Comparison of ENCODE assay signal across 1 cellular context in the genomic region with DNA sequence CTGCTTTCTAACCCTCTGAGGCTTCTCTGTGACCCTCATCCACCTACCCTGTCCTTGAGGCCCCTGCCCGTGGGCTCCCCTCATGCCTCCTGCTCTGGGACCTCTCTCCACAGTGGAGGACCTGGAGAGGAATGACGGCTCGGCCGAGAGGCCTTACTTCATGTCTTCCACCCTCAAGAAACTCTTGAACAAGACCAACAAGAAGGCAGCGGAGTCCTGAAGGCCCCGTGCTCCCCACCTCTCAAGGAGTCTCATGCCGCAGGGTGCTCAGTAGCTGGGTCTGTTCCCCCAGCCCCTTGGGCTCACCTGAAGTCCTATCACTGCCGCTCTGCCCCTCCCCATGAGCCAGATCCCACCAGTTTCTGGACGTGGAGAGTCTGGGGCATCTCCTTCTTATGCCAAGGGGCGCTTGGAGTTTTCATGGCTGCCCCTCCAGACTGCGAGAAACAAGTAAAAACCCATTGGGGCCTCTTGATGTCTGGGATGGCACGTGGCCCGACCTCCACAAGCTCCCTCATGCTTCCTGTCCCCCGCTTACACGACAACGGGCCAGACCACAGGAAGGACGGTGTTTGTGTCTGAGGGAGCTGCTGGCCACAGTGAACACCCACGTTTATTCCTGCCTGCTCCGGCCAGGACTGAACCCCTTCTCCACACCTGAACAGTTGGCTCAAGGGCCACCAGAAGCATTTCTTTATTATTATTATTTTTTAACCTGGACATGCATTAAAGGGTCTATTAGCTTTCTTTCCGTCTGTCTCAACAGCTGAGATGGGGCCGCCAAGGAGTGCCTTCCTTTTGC.
TF ChIP-seq lines count a peak whose summit lies in the region.

No MANE protein-coding gene starts in this region.

TF ChIP-seq in HepG2, 621 proteins besides CTCF, POLR2A, EP300 and RAD21:
- no peak for TF ChIP-seq KDM5B (CRISPR knock-in tag; IDR thresholded peaks at IDR 0.05; ENCODE audit: borderline replicate concordance)
- no peak for TF ChIP-seq ZNF232 (CRISPR knock-in tag; IDR thresholded peaks at IDR 0.05; ENCODE audit: borderline replicate concordance)
- no peak for TF ChIP-seq PHF5A (CRISPR knock-in tag; IDR thresholded peaks at IDR 0.05; ENCODE audit: low read depth, unreplicated experiment)
- no peak for TF ChIP-seq ZNF317 (CRISPR knock-in tag; IDR thresholded peaks at IDR 0.05)
- TF ChIP-seq, protein P1, sequence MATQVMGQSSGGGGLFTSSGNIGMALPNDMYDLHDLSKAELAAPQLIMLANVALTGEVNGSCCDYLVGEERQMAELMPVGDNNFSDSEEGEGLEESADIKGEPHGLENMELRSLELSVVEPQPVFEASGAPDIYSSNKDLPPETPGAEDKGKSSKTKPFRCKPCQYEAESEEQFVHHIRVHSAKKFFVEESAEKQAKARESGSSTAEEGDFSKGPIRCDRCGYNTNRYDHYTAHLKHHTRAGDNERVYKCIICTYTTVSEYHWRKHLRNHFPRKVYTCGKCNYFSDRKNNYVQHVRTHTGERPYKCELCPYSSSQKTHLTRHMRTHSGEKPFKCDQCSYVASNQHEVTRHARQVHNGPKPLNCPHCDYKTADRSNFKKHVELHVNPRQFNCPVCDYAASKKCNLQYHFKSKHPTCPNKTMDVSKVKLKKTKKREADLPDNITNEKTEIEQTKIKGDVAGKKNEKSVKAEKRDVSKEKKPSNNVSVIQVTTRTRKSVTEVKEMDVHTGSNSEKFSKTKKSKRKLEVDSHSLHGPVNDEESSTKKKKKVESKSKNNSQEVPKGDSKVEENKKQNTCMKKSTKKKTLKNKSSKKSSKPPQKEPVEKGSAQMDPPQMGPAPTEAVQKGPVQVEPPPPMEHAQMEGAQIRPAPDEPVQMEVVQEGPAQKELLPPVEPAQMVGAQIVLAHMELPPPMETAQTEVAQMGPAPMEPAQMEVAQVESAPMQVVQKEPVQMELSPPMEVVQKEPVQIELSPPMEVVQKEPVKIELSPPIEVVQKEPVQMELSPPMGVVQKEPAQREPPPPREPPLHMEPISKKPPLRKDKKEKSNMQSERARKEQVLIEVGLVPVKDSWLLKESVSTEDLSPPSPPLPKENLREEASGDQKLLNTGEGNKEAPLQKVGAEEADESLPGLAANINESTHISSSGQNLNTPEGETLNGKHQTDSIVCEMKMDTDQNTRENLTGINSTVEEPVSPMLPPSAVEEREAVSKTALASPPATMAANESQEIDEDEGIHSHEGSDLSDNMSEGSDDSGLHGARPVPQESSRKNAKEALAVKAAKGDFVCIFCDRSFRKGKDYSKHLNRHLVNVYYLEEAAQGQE (IDR thresholded peaks at IDR 0.05; ENCODE audit: borderline replicate concordance in 1 of 2, low read depth in 1 of 2, low read length in 2 of 2), result no peak
- no peak for TF ChIP-seq TARDBP (CRISPR knock-in tag; IDR thresholded peaks at IDR 0.05)
- no peak for TF ChIP-seq FOXK2 (IDR thresholded peaks at IDR 0.05)
- TF ChIP-seq ZNF34 (CRISPR knock-in tag; IDR thresholded peaks at IDR 0.05; ENCODE audit: borderline replicate concordance), result no peak
- TF ChIP-seq NR2F6 (IDR thresholded peaks at IDR 0.05), result no peak
- TF ChIP-seq NR2F6 (CRISPR knock-in tag; IDR thresholded peaks at IDR 0.05), result no peak
- no peak for TF ChIP-seq HMG20A (CRISPR knock-in tag; IDR thresholded peaks at IDR 0.05; ENCODE audit: borderline replicate concordance)
- TF ChIP-seq, protein P2, sequence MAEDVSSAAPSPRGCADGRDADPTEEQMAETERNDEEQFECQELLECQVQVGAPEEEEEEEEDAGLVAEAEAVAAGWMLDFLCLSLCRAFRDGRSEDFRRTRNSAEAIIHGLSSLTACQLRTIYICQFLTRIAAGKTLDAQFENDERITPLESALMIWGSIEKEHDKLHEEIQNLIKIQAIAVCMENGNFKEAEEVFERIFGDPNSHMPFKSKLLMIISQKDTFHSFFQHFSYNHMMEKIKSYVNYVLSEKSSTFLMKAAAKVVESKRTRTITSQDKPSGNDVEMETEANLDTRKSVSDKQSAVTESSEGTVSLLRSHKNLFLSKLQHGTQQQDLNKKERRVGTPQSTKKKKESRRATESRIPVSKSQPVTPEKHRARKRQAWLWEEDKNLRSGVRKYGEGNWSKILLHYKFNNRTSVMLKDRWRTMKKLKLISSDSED (CRISPR knock-in tag; IDR thresholded peaks at IDR 0.05), result no peak
- TF ChIP-seq RXRB (CRISPR knock-in tag; IDR thresholded peaks at IDR 0.05; ENCODE audit: borderline replicate concordance), result no peak
- no peak for TF ChIP-seq EED (CRISPR knock-in tag; IDR thresholded peaks at IDR 0.05)
